1 cellular context compared by ENCODE assay signal in genomic region chr2:164840458-164840929, GRCh38.
TF ChIP-seq lines count a peak whose summit lies in the region.

No MANE protein-coding gene starts in this region.

TF ChIP-seq in HepG2, 621 proteins besides CTCF, POLR2A, EP300 and RAD21 (continued from another document and continues in another):
- TF ChIP-seq, protein P1, sequence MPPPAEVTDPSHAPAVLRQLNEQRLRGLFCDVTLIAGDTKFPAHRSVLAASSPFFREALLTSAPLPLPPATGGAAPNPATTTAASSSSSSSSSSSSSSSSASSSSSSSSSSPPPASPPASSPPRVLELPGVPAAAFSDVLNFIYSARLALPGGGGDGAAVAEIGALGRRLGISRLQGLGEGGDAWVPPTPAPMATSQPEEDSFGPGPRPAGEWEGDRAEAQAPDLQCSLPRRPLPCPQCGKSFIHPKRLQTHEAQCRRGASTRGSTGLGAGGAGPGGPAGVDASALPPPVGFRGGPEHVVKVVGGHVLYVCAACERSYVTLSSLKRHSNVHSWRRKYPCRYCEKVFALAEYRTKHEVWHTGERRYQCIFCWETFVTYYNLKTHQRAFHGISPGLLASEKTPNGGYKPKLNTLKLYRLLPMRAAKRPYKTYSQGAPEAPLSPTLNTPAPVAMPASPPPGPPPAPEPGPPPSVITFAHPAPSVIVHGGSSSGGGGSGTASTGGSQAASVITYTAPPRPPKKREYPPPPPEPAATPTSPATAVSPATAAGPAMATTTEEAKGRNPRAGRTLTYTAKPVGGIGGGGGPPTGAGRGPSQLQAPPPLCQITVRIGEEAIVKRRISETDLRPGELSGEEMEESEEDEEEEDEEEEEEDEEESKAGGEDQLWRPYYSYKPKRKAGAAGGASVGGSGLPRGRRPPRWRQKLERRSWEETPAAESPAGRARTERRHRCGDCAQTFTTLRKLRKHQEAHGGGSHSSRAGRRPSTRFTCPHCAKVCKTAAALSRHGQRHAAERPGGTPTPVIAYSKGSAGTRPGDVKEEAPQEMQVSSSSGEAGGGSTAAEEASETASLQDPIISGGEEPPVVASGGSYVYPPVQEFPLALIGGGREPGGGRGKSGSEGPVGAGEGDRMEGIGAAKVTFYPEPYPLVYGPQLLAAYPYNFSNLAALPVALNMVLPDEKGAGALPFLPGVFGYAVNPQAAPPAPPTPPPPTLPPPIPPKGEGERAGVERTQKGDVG (CRISPR knock-in tag; IDR thresholded peaks at IDR 0.05; ENCODE audit: borderline replicate concordance), result peak; percentile 45; the same call in 1 of the 2 replicates
- TF ChIP-seq ZNF230 (CRISPR knock-in tag; IDR thresholded peaks at IDR 0.05) (no peak), DPF2 (CRISPR knock-in tag; IDR thresholded peaks at IDR 0.05; ENCODE audit: borderline replicate concordance, low read depth) (no peak), KAT7 (CRISPR knock-in tag; IDR thresholded peaks at IDR 0.05; ENCODE audit: borderline replicate concordance) (0 out of 2 replicates have a peak, but pooled peaks have one; percentile 12), ISL2 (CRISPR knock-in tag; IDR thresholded peaks at IDR 0.05) (peak; percentile 70), BCL3 (CRISPR knock-in tag; IDR thresholded peaks at IDR 0.05) (no peak), ZNF749 (CRISPR knock-in tag; IDR thresholded peaks at IDR 0.05; ENCODE audit: borderline replicate concordance) (no peak), MTF2 (CRISPR knock-in tag; IDR thresholded peaks at IDR 0.05; ENCODE audit: borderline replicate concordance) (peak; percentile 22; the same call in 1 of the 2 replicates), DNMT3B (CRISPR knock-in tag; conservative IDR thresholded peaks at IDR 0.05) (no peak), RELA (CRISPR knock-in tag; IDR thresholded peaks at IDR 0.05) (peak; percentile 40; the same call in 1 of the 2 replicates), PCBP1 (IDR thresholded peaks at IDR 0.05; ENCODE audit: borderline replicate concordance, low read depth, low read length) (no peak), ZNF253 (CRISPR knock-in tag; IDR thresholded peaks at IDR 0.05; ENCODE audit: borderline replicate concordance) (no peak), GABPB1 (CRISPR knock-in tag; IDR thresholded peaks at IDR 0.05) (peak; percentile 59; the same call in 1 of the 2 replicates), NR0B2 (CRISPR knock-in tag; IDR thresholded peaks at IDR 0.05) (peak; percentile 73; the same call in 1 of the 2 replicates), PITX1 (CRISPR knock-in tag; IDR thresholded peaks at IDR 0.05) (peak; percentile 88; the same call in 1 of the 2 replicates), ZBTB42 (CRISPR knock-in tag; IDR thresholded peaks at IDR 0.05) (no peak), MAF1 (CRISPR knock-in tag; IDR thresholded peaks at IDR 0.05; ENCODE audit: borderline replicate concordance) (0 out of 2 replicates have a peak, but pooled peaks have one; percentile 51), TCF7 (IDR thresholded peaks at IDR 0.05; ENCODE audit: low read depth) (peak; percentile 53; the same call in 1 of the 2 replicates), GTF3A (CRISPR knock-in tag; conservative IDR thresholded peaks at IDR 0.05) (0 out of 2 replicates have a peak, but pooled peaks have one; percentile 43), RXRA (CRISPR knock-in tag; IDR thresholded peaks at IDR 0.05) (peak; percentile 58), HIVEP1 (CRISPR knock-in tag; IDR thresholded peaks at IDR 0.05) (peak; percentile 72; the same call in 1 of the 2 replicates), NFYC (CRISPR knock-in tag; IDR thresholded peaks at IDR 0.05) (peak; percentile 77), PHF21A (CRISPR knock-in tag; IDR thresholded peaks at IDR 0.05) (peak; percentile 28; the same call in 1 of the 2 replicates), NFE2L1 (CRISPR knock-in tag; IDR thresholded peaks at IDR 0.05; ENCODE audit: borderline replicate concordance) (no peak), MED13 (CRISPR knock-in tag; IDR thresholded peaks at IDR 0.05) (peak; percentile 97), MYPOP (CRISPR knock-in tag; IDR thresholded peaks at IDR 0.05) (peak; percentile 71), POLR2AphosphoS5 (IDR thresholded peaks at IDR 0.05; ENCODE audit: low read depth, low read length) (peak; percentile 59; the same call in 1 of the 2 replicates), KDM3A (CRISPR knock-in tag; IDR thresholded peaks at IDR 0.05; ENCODE audit: low read depth) (no peak), ZNF292 (CRISPR knock-in tag; IDR thresholded peaks at IDR 0.05; ENCODE audit: borderline replicate concordance, low read depth) (peak; percentile 92), ZSCAN29 (CRISPR knock-in tag; conservative IDR thresholded peaks at IDR 0.05) (0 out of 2 replicates have a peak, but pooled peaks have one; percentile 42), NFKB2 (CRISPR knock-in tag; IDR thresholded peaks at IDR 0.05; ENCODE audit: borderline replicate concordance) (peak; percentile 84; the same call in 1 of the 2 replicates), TARDBP (CRISPR knock-in tag; IDR thresholded peaks at IDR 0.05) (peak; percentile 61), GFI1 (CRISPR knock-in tag; IDR thresholded peaks at IDR 0.05; ENCODE audit: borderline replicate concordance) (peak; percentile 77), HNRNPH1 (optimal IDR thresholded peaks at IDR 0.05; ENCODE audit: low read depth, low read length) (peak; percentile 82), NR2F6 (IDR thresholded peaks at IDR 0.05) (peak; percentile 38; the same call in 1 of the 2 replicates), NR2F6 (CRISPR knock-in tag; IDR thresholded peaks at IDR 0.05) (peak; percentile 67; the same call in 1 of the 2 replicates), ZNF605 (CRISPR knock-in tag; IDR thresholded peaks at IDR 0.05) (peak; percentile 87), HOXA5 (CRISPR knock-in tag; IDR thresholded peaks at IDR 0.05) (0 out of 2 replicates have a peak, but pooled peaks have one; percentile 37), IKZF5 (CRISPR knock-in tag; IDR thresholded peaks at IDR 0.05) (peak; percentile 59; the same call in 1 of the 2 replicates), HDAC2 (CRISPR knock-in tag; IDR thresholded peaks at IDR 0.05) (peak; percentile 83), DBP (CRISPR knock-in tag; IDR thresholded peaks at IDR 0.05; ENCODE audit: not compliant biosample characterization) (no peak), SOX6 (IDR thresholded peaks at IDR 0.05) (no peak), SOX6 (CRISPR knock-in tag; IDR thresholded peaks at IDR 0.05) (peak; percentile 90), SAP130 (CRISPR knock-in tag; IDR thresholded peaks at IDR 0.05; ENCODE audit: low read depth) (peak; percentile 99), ARHGAP35 (CRISPR knock-in tag; IDR thresholded peaks at IDR 0.05; ENCODE audit: borderline replicate concordance) (peak; percentile 19; the same call in 1 of the 2 replicates), CBX5 (CRISPR knock-in tag; IDR thresholded peaks at IDR 0.05; ENCODE audit: borderline replicate concordance) (peak; percentile 74; the same call in 1 of the 2 replicates)
- TF ChIP-seq, protein P2, sequence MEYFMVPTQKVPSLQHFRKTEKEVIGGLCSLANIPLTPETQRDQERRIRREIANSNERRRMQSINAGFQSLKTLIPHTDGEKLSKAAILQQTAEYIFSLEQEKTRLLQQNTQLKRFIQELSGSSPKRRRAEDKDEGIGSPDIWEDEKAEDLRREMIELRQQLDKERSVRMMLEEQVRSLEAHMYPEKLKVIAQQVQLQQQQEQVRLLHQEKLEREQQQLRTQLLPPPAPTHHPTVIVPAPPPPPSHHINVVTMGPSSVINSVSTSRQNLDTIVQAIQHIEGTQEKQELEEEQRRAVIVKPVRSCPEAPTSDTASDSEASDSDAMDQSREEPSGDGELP (IDR thresholded peaks at IDR 0.05; ENCODE audit: borderline replicate concordance, low read depth), result peak; percentile 95
- TF ChIP-seq, protein P3, sequence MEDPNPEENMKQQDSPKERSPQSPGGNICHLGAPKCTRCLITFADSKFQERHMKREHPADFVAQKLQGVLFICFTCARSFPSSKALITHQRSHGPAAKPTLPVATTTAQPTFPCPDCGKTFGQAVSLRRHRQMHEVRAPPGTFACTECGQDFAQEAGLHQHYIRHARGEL (CRISPR knock-in tag; IDR thresholded peaks at IDR 0.05), result peak; percentile 75; the same call in 1 of the 2 replicates
- TF ChIP-seq, protein P4, sequence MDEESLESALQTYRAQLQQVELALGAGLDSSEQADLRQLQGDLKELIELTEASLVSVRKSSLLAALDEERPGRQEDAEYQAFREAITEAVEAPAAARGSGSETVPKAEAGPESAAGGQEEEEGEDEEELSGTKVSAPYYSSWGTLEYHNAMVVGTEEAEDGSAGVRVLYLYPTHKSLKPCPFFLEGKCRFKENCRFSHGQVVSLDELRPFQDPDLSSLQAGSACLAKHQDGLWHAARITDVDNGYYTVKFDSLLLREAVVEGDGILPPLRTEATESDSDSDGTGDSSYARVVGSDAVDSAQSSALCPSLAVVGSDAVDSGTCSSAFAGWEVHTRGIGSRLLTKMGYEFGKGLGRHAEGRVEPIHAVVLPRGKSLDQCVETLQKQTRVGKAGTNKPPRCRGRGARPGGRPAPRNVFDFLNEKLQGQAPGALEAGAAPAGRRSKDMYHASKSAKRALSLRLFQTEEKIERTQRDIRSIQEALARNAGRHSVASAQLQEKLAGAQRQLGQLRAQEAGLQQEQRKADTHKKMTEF (CRISPR knock-in tag; IDR thresholded peaks at IDR 0.05), result peak; percentile 87
- TF ChIP-seq, protein P5, sequence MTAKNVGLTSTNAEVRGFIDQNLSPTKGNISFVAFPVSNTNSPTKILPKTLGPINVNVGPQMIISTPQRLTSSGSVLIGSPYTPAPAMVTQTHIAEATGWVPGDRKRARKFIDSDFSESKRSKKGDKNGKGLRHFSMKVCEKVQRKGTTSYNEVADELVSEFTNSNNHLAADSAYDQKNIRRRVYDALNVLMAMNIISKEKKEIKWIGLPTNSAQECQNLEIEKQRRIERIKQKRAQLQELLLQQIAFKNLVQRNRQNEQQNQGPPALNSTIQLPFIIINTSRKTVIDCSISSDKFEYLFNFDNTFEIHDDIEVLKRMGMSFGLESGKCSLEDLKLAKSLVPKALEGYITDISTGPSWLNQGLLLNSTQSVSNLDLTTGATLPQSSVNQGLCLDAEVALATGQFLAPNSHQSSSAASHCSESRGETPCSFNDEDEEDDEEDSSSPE (CRISPR knock-in tag; IDR thresholded peaks at IDR 0.05), result peak; percentile 40; the same call in 1 of the 2 replicates
- TF ChIP-seq, protein P6, sequence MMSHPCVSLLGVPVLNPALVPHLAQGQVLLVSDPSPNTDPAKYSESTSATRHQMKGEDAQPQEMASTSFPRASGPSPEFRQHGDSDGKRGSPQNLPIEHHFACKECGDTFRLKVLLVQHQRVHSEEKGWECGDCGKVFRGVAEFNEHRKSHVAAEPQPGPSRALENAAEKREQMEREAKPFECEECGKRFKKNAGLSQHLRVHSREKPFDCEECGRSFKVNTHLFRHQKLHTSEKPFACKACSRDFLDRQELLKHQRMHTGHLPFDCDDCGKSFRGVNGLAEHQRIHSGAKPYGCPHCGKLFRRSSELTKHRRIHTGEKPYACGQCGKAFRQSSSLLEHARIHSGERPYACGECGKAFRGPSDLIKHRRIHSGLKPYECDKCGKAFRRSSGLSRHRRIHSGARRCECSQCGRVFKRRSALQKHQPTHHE (CRISPR knock-in tag; IDR thresholded peaks at IDR 0.05; ENCODE audit: borderline replicate concordance), result peak; percentile 73; the same call in 1 of the 2 replicates
- TF ChIP-seq, protein P7, sequence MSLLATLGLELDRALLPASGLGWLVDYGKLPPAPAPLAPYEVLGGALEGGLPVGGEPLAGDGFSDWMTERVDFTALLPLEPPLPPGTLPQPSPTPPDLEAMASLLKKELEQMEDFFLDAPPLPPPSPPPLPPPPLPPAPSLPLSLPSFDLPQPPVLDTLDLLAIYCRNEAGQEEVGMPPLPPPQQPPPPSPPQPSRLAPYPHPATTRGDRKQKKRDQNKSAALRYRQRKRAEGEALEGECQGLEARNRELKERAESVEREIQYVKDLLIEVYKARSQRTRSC (CRISPR knock-in tag; IDR thresholded peaks at IDR 0.05; ENCODE audit: low read depth), result no peak
